13 cellular contexts compared by ENCODE assay signal in the genomic region with DNA sequence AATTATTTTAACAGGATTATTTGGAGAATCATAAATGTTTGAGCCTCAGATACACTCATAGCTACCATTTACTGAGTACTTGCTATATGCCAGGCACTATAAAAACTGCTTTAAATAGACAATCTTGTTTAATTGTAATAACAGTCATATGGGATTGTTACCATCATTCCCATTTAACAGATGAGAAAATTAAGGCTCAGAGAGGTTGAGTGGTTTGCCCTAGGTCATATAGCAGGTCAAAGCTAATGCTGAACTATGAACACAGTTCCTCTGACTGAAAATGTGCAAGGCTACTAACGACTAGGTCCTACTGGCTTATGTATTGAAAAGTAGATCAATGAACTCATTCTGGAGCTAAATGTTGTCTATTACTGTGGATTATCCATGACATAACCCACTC.
DNase-seq lines count a peak whose midpoint lies in the region; ATAC-seq and TF ChIP-seq lines count a peak whose summit lies in the region.
"Had no signal": no experiment of that assay in that cellular context is flagged by ENCODE, and none has a peak within 500 bp of the region (broad histone marks: within the 10 kb centered on the region; RNA-seq: fewer than 3 reads in every experiment).

No MANE protein-coding gene starts in this region.

- no peak for TF ChIP-seq RAD21 in SK-N-SH (IDR thresholded peaks at IDR 0.05; ENCODE audit: low read length)

- H3K4me1 ChIP-seq in SK-N-SH (ENCODE audit: control insufficient read depth in 1 of 2, insufficient read depth in 2 of 2, low read depth in 1 of 2, low read length in 1 of 2) (peaks cover 42 to 51% of the 10 kb centered on the region in 2 experiments), iPS-20b (ENCODE audit: insufficient read depth, low read length) (peaks cover 22% of the 10 kb centered on the region; the same call in 1 of the 2 replicates), subcutaneous abdominal adipose tissue (ENCODE audit: control insufficient read depth in 5 of 5, insufficient read depth in 5 of 5, low read length in 5 of 5) (peaks cover 8 to 60% (median 53%) of the 10 kb centered on the region in 5 donors)

- peaks cover 95% of the 10 kb centered on the region for H3K79me2 ChIP-seq in SK-N-SH (ENCODE audit: insufficient read depth)

- H3K4me2 ChIP-seq in SK-N-SH: peak overlapping the region; percentile 71

- H3K36me3 ChIP-seq in SK-N-SH (replicated peaks in 1 of 2; ENCODE audit: control insufficient read depth in 1 of 2, insufficient read depth in 2 of 2, low read length in 1 of 2) (peaks cover 8 to 12% of the 10 kb centered on the region in 2 experiments), SK-N-MC (ENCODE audit: insufficient read depth, low read length) (peaks cover 39% of the 10 kb centered on the region), iPS-20b (ENCODE audit: insufficient read depth, low read depth, low read length) (no peaks in the 10 kb centered on the region), subcutaneous abdominal adipose tissue (ENCODE audit: control insufficient read depth in 5 of 5, insufficient read depth in 5 of 5, low read length in 5 of 5) (peaks cover 0 to 5% (median 0%) of the 10 kb centered on the region in 5 donors)

- TF ChIP-seq EP300 in SK-N-SH (IDR thresholded peaks at IDR 0.05; ENCODE audit: borderline replicate concordance in 1 of 2, low read depth in 1 of 2, low read length in 1 of 2): no peak

- peaks cover 22% of the 10 kb centered on the region for H3F3A ChIP-seq in SK-N-SH (replicated peaks; ENCODE audit: insufficient read depth)

- POLR2A ChIA-PET in SK-N-SH (lab: Yijun Ruan, JAX): interaction anchor here (1.3 kb wide), 1 partner anchor 11 kb away, joined by 3 read pairs; no protein-coding TSS in a partner anchor

- H3K27ac ChIP-seq in SK-N-SH (ENCODE audit: low read depth in 2 of 2, low read length in 1 of 2) (peak overlapping the region; percentile 63 to 89), SK-N-MC (peak overlapping the region; percentile 47; the same call in 1 of the 2 replicates), iPS-20b (ENCODE audit: low read length) (peak overlapping the region; percentile 81), subcutaneous abdominal adipose tissue (ENCODE audit: low read depth, low read length) (peak overlapping the region; percentile 82)

- no peak for DNase-seq in SK-N-SH
- no peak for DNase-seq in SK-N-MC (ENCODE audit: low read depth, low spot score)
- DNase-seq in activated CD4-positive, CD25-positive, alpha-beta regulatory T cell (lab: John Stamatoyannopoulos, UW): no peak
- DNase-seq in activated effector memory CD4-positive, alpha-beta T cell treated with Interleukin-2 at 50 U/mL for 16 hours: no peak
- no peak for DNase-seq in middle frontal gyrus (ENCODE audit: extremely low spot score, low spot score)
- DNase-seq: activated CD4-positive, alpha-beta T cell treated with anti-CD3 and anti-CD28 coated beads, Interleukin-2, amount 50 U/mL, for 4 hours; activated naive CD8-positive, alpha-beta T cell treated with anti-CD3 and anti-CD28 coated beads, Interleukin-2, amount 50 U/mL, for 24 hours; activated T-cell treated with anti-CD3 and anti-CD28 coated beads, Interleukin-2, amount 50 U/mL, for 4 hours; cerebellar nuclear complex had no signal

- CTCF ChIA-PET in SK-N-SH (lab: Yijun Ruan, JAX): interaction anchor here (0.9 to 1.4 kb wide), 4 partner anchors 19 to 104 kb away, joined by 3 to 5 read pairs (median 4); partner anchors contain the start of gene DDR2

- H3K9me2 ChIP-seq in SK-N-SH: no peaks in the 10 kb centered on the region

- H2AFZ ChIP-seq in SK-N-SH (ENCODE audit: low read depth): no peak overlapping the region

- no peaks in the 10 kb centered on the region for H3K27me3 ChIP-seq in SK-N-SH (ENCODE audit: insufficient read depth)
- H3K27me3 ChIP-seq in iPS-20b (ENCODE audit: insufficient read depth, low read length): no peaks in the 10 kb centered on the region
- H3K27me3 ChIP-seq in subcutaneous abdominal adipose tissue (ENCODE audit: control insufficient read depth in 5 of 5, insufficient read depth in 4 of 5, low read length in 5 of 5): no peaks in the 10 kb centered on the region

- H4K20me1 ChIP-seq in SK-N-SH (ENCODE audit: insufficient read depth): peaks cover 52% of the 10 kb centered on the region

- H3K9ac ChIP-seq in SK-N-SH (no peak overlapping the region), SK-N-MC (ENCODE audit: insufficient read length) (no peak overlapping the region), iPS-20b (ENCODE audit: low read depth, low read length) (no peak overlapping the region), subcutaneous abdominal adipose tissue (ENCODE audit: low read length in 5 of 5) (peak overlapping the region in 1 of 5 donors; percentile 1)

- WGBS in SK-N-SH (ENCODE audit: low lambda C conversion rate): 80% methylated on average over 1 of the region's 1 CpG

- ATAC-seq in SK-N-SH treated with all-trans-retinoic acid at 6 μM for 48 hours: no peak
- ATAC-seq: activated naive CD8-positive, alpha-beta T cell treated with anti-CD3 and anti-CD28 coated beads, Interleukin-2, amount 50 U/mL, for 24 hours; activated T-cell treated with anti-CD3 and anti-CD28 coated beads, Interleukin-2, amount 50 U/mL, for 4 hours had no signal

- H3K4me3 ChIP-seq in SK-N-SH (ENCODE audit: low read depth in 2 of 2, low read length in 1 of 2) (no peak overlapping the region), SK-N-MC (no peak overlapping the region), iPS-20b (ENCODE audit: low read length) (no peak overlapping the region), subcutaneous abdominal adipose tissue (ENCODE audit: low read depth in 1 of 5, low read length in 5 of 5) (no peak overlapping the region)

- no peaks in the 10 kb centered on the region for H3K9me3 ChIP-seq in SK-N-SH
- H3K9me3 ChIP-seq in SK-N-MC (ENCODE audit: low read depth, low read length): no peaks in the 10 kb centered on the region
- no peaks in the 10 kb centered on the region for H3K9me3 ChIP-seq in iPS-20b (ENCODE audit: insufficient read depth, low read depth, low read length)
- no peaks in the 10 kb centered on the region for H3K9me3 ChIP-seq in subcutaneous abdominal adipose tissue (ENCODE audit: control insufficient read depth in 5 of 5, low read length in 5 of 5)
- H3K9me3 ChIP-seq: Caco-2 had no signal

- TF ChIP-seq CTCF in SK-N-SH (IDR thresholded peaks at IDR 0.05): no peak

TF ChIP-seq in SK-N-SH, 30 proteins besides CTCF, POLR2A, EP300 and RAD21:
- TF ChIP-seq TCF12 (IDR thresholded peaks at IDR 0.05): no peak
- no peak for TF ChIP-seq FOXJ3 (CRISPR knock-in tag; IDR thresholded peaks at IDR 0.05)
- TF ChIP-seq POLR2AphosphoS5 (IDR thresholded peaks at IDR 0.05; ENCODE audit: low read depth, low read length): no peak

TF ChIP-seq in SK-N-SH treated with all-trans-retinoic acid at 6 μM for 48 hours, 23 proteins besides CTCF, POLR2A, EP300 and RAD21:
- TF ChIP-seq OSR1 (CRISPR knock-in tag; IDR thresholded peaks at IDR 0.05) (no peak), TOX (CRISPR knock-in tag; IDR thresholded peaks at IDR 0.05; ENCODE audit: borderline replicate concordance) (no peak), ZC3H10 (CRISPR knock-in tag; IDR thresholded peaks at IDR 0.05) (no peak), PATZ1 (CRISPR knock-in tag; IDR thresholded peaks at IDR 0.05; ENCODE audit: borderline replicate concordance) (no peak)
